20 cellular contexts compared by ENCODE assay signal in the genomic region with DNA sequence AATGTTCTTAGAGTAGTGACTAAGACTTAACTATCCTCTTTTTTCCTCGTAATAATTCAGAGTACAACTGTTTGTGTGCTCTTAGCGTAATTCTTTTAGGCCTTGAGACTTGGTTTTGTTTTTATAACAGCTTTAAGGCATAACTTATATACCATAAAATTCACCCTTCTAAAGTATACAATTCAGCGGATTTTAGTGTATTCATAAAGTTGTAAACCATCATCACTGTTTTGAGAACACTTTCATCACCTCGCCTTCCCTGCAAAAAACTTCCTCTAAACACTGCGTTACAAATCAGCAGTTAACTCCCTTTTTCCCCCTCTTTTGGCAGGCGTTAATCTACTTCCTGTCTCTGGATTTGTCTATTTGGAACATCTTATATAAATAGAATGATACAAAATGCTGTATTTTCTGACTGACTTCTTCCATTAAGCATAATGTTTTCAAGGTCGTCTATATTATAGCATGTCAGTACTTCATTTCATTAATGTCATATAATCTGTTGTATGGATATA. TPM values are rescaled to one million over a fixed set of nuclear protein-coding genes. Genes with fewer than 3 reads are reported as not detected.
DNase-seq lines count a peak whose midpoint lies in the region; ATAC-seq, FAIRE-seq and TF ChIP-seq lines count a peak whose summit lies in the region.
"Had no signal": no experiment of that assay in that cellular context is flagged by ENCODE, and none has a peak within 500 bp of the region (broad histone marks: within the 10 kb centered on the region; RNA-seq: fewer than 3 reads in every experiment).

No MANE protein-coding gene starts in this region.

- no peak for TF ChIP-seq CTCF in choroid plexus epithelial cell (conservative IDR thresholded peaks at IDR 0.05; ENCODE audit: low read depth, low read length)
- no peak for TF ChIP-seq CTCF in mucosa of descending colon (IDR thresholded peaks at IDR 0.05)

- H3K4me3 ChIP-seq in BLaER1 treated with 17β-estradiol and CSF1 and Interleukin-3, amounts not matched to agents 10 nM and 100 nM, result no peak overlapping the region
- H3K4me3 ChIP-seq in choroid plexus epithelial cell (ENCODE audit: low read depth, low read length) (no peak overlapping the region), mucosa of descending colon (no peak overlapping the region)
- H3K4me3 ChIP-seq: neural progenitor cell, suprapubic skin had no signal

- H4K20me1 ChIP-seq in BLaER1 treated with 17β-estradiol and CSF1 and Interleukin-3, amounts not matched to agents 10 nM and 100 nM, result peaks cover 0 to 13% (median 0%) of the 10 kb centered on the region in 11 experiments; a peak in 4 of 22 replicates

- FAIRE-seq in GM12891 (lab: Jason Lieb, UNC), result no peak

- peaks cover 0 to 2% (median 0%) of the 10 kb centered on the region in 11 experiments; a peak in 1 of 22 replicates for H3K9me3 ChIP-seq in BLaER1 treated with 17β-estradiol and CSF1 and Interleukin-3, amounts not matched to agents 10 nM and 100 nM (replicated peaks in 1 of 11)
- no peaks in the 10 kb centered on the region for H3K9me3 ChIP-seq in mucosa of descending colon
- H3K9me3 ChIP-seq: suprapubic skin had no signal

- no peak for TF ChIP-seq POLR2A in GM12891 (IDR thresholded peaks at IDR 0.05; ENCODE audit: low read depth, low read length)

- peak; percentile 42 for DNase-seq in KBM-7
- peak; percentile 60 for DNase-seq in choroid plexus epithelial cell (ENCODE audit: low read depth)
- DNase-seq in mucosa of descending colon, result no peak
- DNase-seq in GM12891 (ENCODE audit: insufficient read length, low spot score), result no peak
- no peak for DNase-seq in superior temporal gyrus (ENCODE audit: extremely low spot score)
- DNase-seq: activated CD4-positive, alpha-beta T cell treated with anti-CD3 and anti-CD28 coated beads for 48 hours; activated CD8-positive, alpha-beta memory T cell treated with anti-CD3 and anti-CD28 coated beads, Interleukin-2, amount 50 U/mL, for 48 hours; activated naive CD4-positive, alpha-beta T cell treated with anti-CD3 and anti-CD28 coated beads for 36 hours; COR-L47; head of caudate nucleus; immature natural killer cell; NCI-H1048; NCI-H2029 treated with DMSO at 0.1 percent for 48 hours; SHP77 treated with DMSO at 0.1 percent for 48 hours; T-helper 9 cell had no signal

- peaks cover 5 to 100% (median 55%) of the 10 kb centered on the region in 10 experiments; a peak in 17 of 20 replicates for H3K4me1 ChIP-seq in BLaER1 treated with 17β-estradiol and CSF1 and Interleukin-3, amounts not matched to agents 10 nM and 100 nM
- H3K4me1 ChIP-seq in mucosa of descending colon (ENCODE audit: low read depth), result peaks cover 16% of the 10 kb centered on the region
- H3K4me1 ChIP-seq: neural progenitor cell had no signal

- no peaks in the 10 kb centered on the region for H3K27me3 ChIP-seq in BLaER1 treated with 17β-estradiol and CSF1 and Interleukin-3, amounts not matched to agents 10 nM and 100 nM
- H3K27me3 ChIP-seq: neural progenitor cell, suprapubic skin had no signal

- peaks cover 17 to 82% (median 64%) of the 10 kb centered on the region in 11 experiments; a peak in 20 of 22 replicates for H3K36me3 ChIP-seq in BLaER1 treated with 17β-estradiol and CSF1 and Interleukin-3, amounts not matched to agents 10 nM and 100 nM
- H3K36me3 ChIP-seq in mucosa of descending colon (ENCODE audit: low read depth), result no peaks in the 10 kb centered on the region
- H3K36me3 ChIP-seq: neural progenitor cell, suprapubic skin had no signal

- intact Hi-C loops in mucosa of descending colon (cut with DNase I, micrococcal nuclease), result no loop called here

- H3K4me2 ChIP-seq in BLaER1 treated with 17β-estradiol and CSF1 and Interleukin-3, amounts not matched to agents 10 nM and 100 nM, result peak overlapping the region in 4 of 11 experiments; percentile 50 to 91 (median 70); a peak in 7 of 22 replicates
- H3K4me2 ChIP-seq: neural progenitor cell had no signal

- in situ Hi-C loops in KBM-7 (cut with MboI; ENCODE audit: low pct_unique_long_range_greater_than_20kb, low sequenced_read_pairs), result no loop called here

- H3K9ac ChIP-seq in BLaER1 treated with 17β-estradiol and CSF1 and Interleukin-3, amounts not matched to agents 10 nM and 100 nM, result no peak overlapping the region; a peak in 1 of 22 replicates
- H3K9ac ChIP-seq: neural progenitor cell had no signal

- ATAC-seq in mucosa of descending colon, result peak; percentile 67
- no peak for ATAC-seq in HG02870 (IDR thresholded peaks at IDR 0.05; ENCODE audit: unreplicated experiment)
- ATAC-seq: sciatic nerve had no signal

- peak overlapping the region in 6 of 11 experiments; percentile 7 to 78 (median 44); a peak in 10 of 22 replicates for H3K27ac ChIP-seq in BLaER1 treated with 17β-estradiol and CSF1 and Interleukin-3, amounts not matched to agents 10 nM and 100 nM
- H3K27ac ChIP-seq: neural progenitor cell, suprapubic skin had no signal

TF ChIP-seq in GM12891, 5 proteins besides CTCF, POLR2A, EP300 and RAD21:
- no peak for TF ChIP-seq PAX5 (IDR thresholded peaks at IDR 0.05; ENCODE audit: insufficient read depth, low read length, severe bottlenecking)
- TF ChIP-seq SPI1 (IDR thresholded peaks at IDR 0.05; ENCODE audit: low read depth, low read length), result no peak
- TF ChIP-seq POLR2AphosphoS5 (IDR thresholded peaks at IDR 0.05; ENCODE audit: low read depth, low read length), result no peak
- TF ChIP-seq POU2F2 (IDR thresholded peaks at IDR 0.05; ENCODE audit: low read depth, low read length), result no peak
- no peak for TF ChIP-seq TAF1 (IDR thresholded peaks at IDR 0.05; ENCODE audit: low read depth, low read length)

RNA-seq across cellular contexts. Expression of a gene that starts 18.7 kb away (rescaled TPM):
- 10 to 100 TPM; 47.6 to 62.0 (median 60.4) TPM for total RNA-seq in mucosa of descending colon
- polyA plus RNA-seq in GM12891 (2012; ENCODE audit: low read depth, missing spikeins), result 10.9 TPM

Comparison
In these comparisons a context has a peak if more than half of its experiments do, and no peak if none do; other contexts are left out.
1. DNase-seq: peak in KBM-7 (single experiment) and choroid plexus epithelial cell (single experiment); none in mucosa of descending colon (0 of 3), GM12891 (single experiment) and superior temporal gyrus (single experiment).